In the genomic region with DNA sequence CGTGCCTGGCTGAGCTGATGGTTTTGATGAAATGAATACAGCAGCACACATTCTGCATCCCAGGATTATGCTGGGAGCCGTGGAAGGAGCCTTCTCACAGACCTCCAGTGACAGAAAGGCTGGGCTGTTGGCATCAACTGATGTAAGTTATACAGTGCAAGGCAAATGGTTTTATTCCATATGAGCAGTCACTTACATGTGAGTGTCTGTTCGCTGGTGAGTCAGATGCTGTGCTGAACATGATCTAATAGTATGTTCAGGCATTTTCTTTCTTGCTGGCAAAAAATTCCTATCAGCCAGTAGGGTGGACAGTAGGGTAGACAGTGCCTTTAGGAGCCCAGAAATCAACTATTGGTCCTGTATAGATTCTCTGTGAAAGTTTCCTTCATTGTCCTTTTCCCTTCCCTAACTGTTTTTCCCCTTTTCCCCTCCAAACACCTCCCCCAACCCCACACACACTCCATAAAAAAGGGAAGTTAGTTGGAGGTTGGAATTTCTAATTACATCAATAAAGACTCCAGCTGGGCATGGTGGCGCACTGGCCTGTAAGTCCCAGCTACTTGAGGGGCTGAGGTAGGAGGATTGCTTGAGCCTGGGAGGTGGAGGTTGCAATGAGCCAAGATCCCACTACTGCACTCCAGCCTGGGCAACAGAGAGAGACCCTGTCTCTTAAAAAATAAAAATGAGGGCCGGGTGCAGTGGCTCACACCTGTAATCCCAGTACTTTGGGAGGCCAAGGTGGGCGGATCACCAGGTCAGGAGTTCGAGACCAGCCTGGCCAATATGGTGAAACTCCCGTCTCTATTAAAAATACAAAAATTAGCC, we compare ENCODE assay signal across 1 cellular context.
TF ChIP-seq lines count a peak whose summit lies in the region.

No MANE protein-coding gene starts in this region.

TF ChIP-seq in GM23338, 12 proteins besides CTCF, POLR2A, EP300 and RAD21 (continued from another document):
- TF ChIP-seq ZNF462 (CRISPR knock-in tag; IDR thresholded peaks at IDR 0.05): no peak
- TF ChIP-seq NANOG (IDR thresholded peaks at IDR 0.05; ENCODE audit: borderline replicate concordance): no peak
- TF ChIP-seq STAT1 (IDR thresholded peaks at IDR 0.05; ENCODE audit: unreplicated experiment): no peak
- TF ChIP-seq ZNF114 (CRISPR knock-in tag; IDR thresholded peaks at IDR 0.05): no peak
